Comparison of ENCODE assay signal across 20 cellular contexts in genomic region chr15:27249046-27249722, GRCh38.
"Had no signal": no experiment of that assay in that cellular context is flagged by ENCODE, and none has a peak within 500 bp of the region (broad histone marks: within the 10 kb centered on the region; RNA-seq: fewer than 3 reads in every experiment).

No MANE protein-coding gene starts in this region.

- H3K4me3 Mint-ChIP-seq: dendritic cell treated with granulocyte-macrophage colony-stimulating factor and Interleukin-4, amounts not matched to agents 40 ng/mL and 50 ng/mL, for 4 days; effector memory CD8-positive, alpha-beta T cell; immature natural killer cell; memory B cell; mesothelial cell of epicardium; natural killer cell had no signal

- H3K27ac Mint-ChIP-seq: dendritic cell treated with granulocyte-macrophage colony-stimulating factor and Interleukin-4, amounts not matched to agents 40 ng/mL and 50 ng/mL, for 4 days; effector memory CD8-positive, alpha-beta T cell; immature natural killer cell; memory B cell; mesothelial cell of epicardium; natural killer cell had no signal

- ATAC-seq: effector memory CD8-positive, alpha-beta T cell; gastroesophageal sphincter; lower lobe of right lung; natural killer cell; stimulated activated naive CD8-positive, alpha-beta T cell treated with anti-CD3 and anti-CD28 coated beads, Interleukin-15, Interleukin-2, amounts not matched to agents 100 U/mL and 50 U/mL, for 24 hours had no signal

- H3K9me3 ChIP-seq: esophagus squamous epithelium, gastroesophageal sphincter, left ventricle myocardium inferior, lower lobe of right lung, neutrophil, suprapubic skin, thyroid gland, upper lobe of left lung, uterus had no signal

- H3K36me3 Mint-ChIP-seq: memory B cell, mesothelial cell of epicardium, natural killer cell had no signal

- H3K4me3 ChIP-seq: esophagus squamous epithelium, gastroesophageal sphincter, left ventricle myocardium inferior, lower lobe of right lung, suprapubic skin, thyroid gland, upper lobe of left lung, uterus had no signal

- H3K4me1 Mint-ChIP-seq: immature natural killer cell, memory B cell, natural killer cell had no signal

- H3K27ac ChIP-seq: esophagus squamous epithelium, gastroesophageal sphincter, left ventricle myocardium inferior, lower lobe of right lung, neutrophil, suprapubic skin, thyroid gland, upper lobe of left lung, uterus had no signal

- H3K27me3 Mint-ChIP-seq: dendritic cell treated with granulocyte-macrophage colony-stimulating factor and Interleukin-4, amounts not matched to agents 40 ng/mL and 50 ng/mL, for 4 days; effector memory CD8-positive, alpha-beta T cell; memory B cell had no signal

- H3K27me3 ChIP-seq: esophagus squamous epithelium, neutrophil, suprapubic skin, thyroid gland, upper lobe of left lung, uterus had no signal

- DNase-seq: effector memory CD8-positive, alpha-beta T cell; esophagus squamous epithelium; foreskin fibroblast; immature natural killer cell; left ventricle myocardium inferior; lower lobe of right lung; natural killer cell; right cardiac atrium; small intestine; stimulated activated CD4-positive, alpha-beta T cell treated with anti-CD3 and anti-CD28 coated beads, Interleukin-12 subunit alpha, Interleukin-12 subunit beta, amount 100 ng/mL, for 4 hours; stimulated activated naive CD8-positive, alpha-beta T cell treated with anti-CD3 and anti-CD28 coated beads, Interleukin-15, Interleukin-2, amounts not matched to agents 100 U/mL and 50 U/mL, for 24 hours; thyroid gland; upper lobe of left lung; uterus had no signal

- H3K4me1 ChIP-seq: esophagus squamous epithelium, gastroesophageal sphincter, left ventricle myocardium inferior, lower lobe of right lung, suprapubic skin, thyroid gland, uterus had no signal

- H3K36me3 ChIP-seq: esophagus squamous epithelium, gastroesophageal sphincter, left ventricle myocardium inferior, lower lobe of right lung, neutrophil, suprapubic skin, thyroid gland, upper lobe of left lung, uterus had no signal
